1 cellular context compared by ENCODE assay signal in the genomic region with DNA sequence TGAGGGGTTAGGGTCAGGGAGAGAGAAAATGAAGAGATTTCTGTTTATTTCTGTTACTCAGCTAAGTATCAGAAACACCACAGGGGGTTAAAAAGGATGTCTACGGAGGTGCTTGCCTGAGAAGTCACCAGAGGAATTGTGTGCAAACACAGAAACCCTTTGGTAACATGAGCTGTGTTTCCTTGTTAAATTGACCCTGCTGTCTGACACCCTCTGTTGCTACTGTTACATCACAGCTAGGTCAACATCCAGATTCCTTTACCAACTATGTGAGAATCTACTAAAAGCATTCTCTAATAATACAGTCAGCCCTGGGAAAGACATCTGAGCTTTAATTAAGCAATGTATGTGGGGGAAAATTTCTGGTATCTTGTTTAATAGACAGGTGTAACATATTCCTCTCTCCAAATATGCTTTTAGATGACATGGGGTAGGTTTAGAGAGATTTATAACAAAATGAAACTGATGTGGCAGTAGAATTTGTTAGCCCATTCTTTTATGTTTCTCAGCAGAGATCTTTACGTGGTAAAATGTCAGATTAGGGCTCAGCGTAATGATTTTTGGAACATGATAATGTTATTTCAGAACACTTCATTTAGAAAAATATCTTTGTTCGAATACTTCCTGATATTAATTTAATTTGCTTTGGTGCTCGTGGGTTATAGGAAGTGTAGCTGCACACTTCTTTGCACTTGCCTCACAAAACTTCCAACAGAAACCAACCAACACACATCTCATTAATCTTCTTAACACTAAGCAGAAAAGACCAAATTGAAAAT.
TF ChIP-seq lines count a peak whose summit lies in the region.

No MANE protein-coding gene starts in this region.

TF ChIP-seq in HEK293, 187 proteins besides CTCF, POLR2A, EP300 and RAD21 (continued from another document):
- TF ChIP-seq TSHZ1 (tag by site-specific recombination; IDR thresholded peaks at IDR 0.05; ENCODE audit: borderline replicate concordance), result peak; percentile 68; the same call in 1 of the 2 replicates
- TF ChIP-seq ZIC2 (tag by site-specific recombination; IDR thresholded peaks at IDR 0.05), result 0 out of 2 replicates have a peak, but pooled peaks have one; percentile 17
- TF ChIP-seq PRDM6 (tag by site-specific recombination; IDR thresholded peaks at IDR 0.05), result peak; percentile 79
- TF ChIP-seq ZFP69B (tag by site-specific recombination; IDR thresholded peaks at IDR 0.05), result 0 out of 2 replicates have a peak, but pooled peaks have one; percentile 30
- TF ChIP-seq ZSCAN30 (tag by site-specific recombination; IDR thresholded peaks at IDR 0.05), result peak; percentile 63; the same call in 1 of the 2 replicates
- TF ChIP-seq ZBTB17 (tag by site-specific recombination; IDR thresholded peaks at IDR 0.05), result 0 out of 2 replicates have a peak, but pooled peaks have one; percentile 14
- TF ChIP-seq SCRT1 (tag by site-specific recombination; IDR thresholded peaks at IDR 0.05; ENCODE audit: borderline replicate concordance), result 0 out of 2 replicates have a peak, but pooled peaks have one; percentile 15
- TF ChIP-seq ZNF354C (tag by site-specific recombination; IDR thresholded peaks at IDR 0.05; ENCODE audit: borderline replicate concordance, low read depth), result no peak
- 0 out of 2 replicates have a peak, but pooled peaks have one; percentile 39 for TF ChIP-seq PATZ1 (tag by site-specific recombination; IDR thresholded peaks at IDR 0.05)
- TF ChIP-seq ZNF692 (tag by site-specific recombination; IDR thresholded peaks at IDR 0.05), result peak; percentile 30; the same call in 1 of the 2 replicates
- peak; percentile 82 for TF ChIP-seq BCL11A (tag by site-specific recombination; IDR thresholded peaks at IDR 0.05; ENCODE audit: low read depth)
- peak; percentile 69; the same call in 1 of the 2 replicates for TF ChIP-seq OVOL3 (tag by site-specific recombination; IDR thresholded peaks at IDR 0.05)
- peak; percentile 74; the same call in 1 of the 2 replicates for TF ChIP-seq ZEB2 (tag by site-specific recombination; IDR thresholded peaks at IDR 0.05)
- TF ChIP-seq GLI2 (tag by site-specific recombination; IDR thresholded peaks at IDR 0.05; ENCODE audit: borderline replicate concordance, low read depth), result 0 out of 2 replicates have a peak, but pooled peaks have one; percentile 16
- peak; percentile 82; the same call in 1 of the 2 replicates for TF ChIP-seq TRIM28 (IDR thresholded peaks at IDR 0.05; ENCODE audit: borderline replicate concordance, low read length)
- TF ChIP-seq ZBTB20 (tag by site-specific recombination; IDR thresholded peaks at IDR 0.05), result peak; percentile 59; the same call in 1 of the 2 replicates
- peak; percentile 43; the same call in 1 of the 2 replicates for TF ChIP-seq ZNF501 (tag by site-specific recombination; IDR thresholded peaks at IDR 0.05)
- TF ChIP-seq ZNF398 (tag by site-specific recombination; IDR thresholded peaks at IDR 0.05), result peak; percentile 23; the same call in 1 of the 2 replicates
- TF ChIP-seq ZNF624 (tag by site-specific recombination; IDR thresholded peaks at IDR 0.05), result no peak
- peak; percentile 80 for TF ChIP-seq SCRT2 (tag by site-specific recombination; IDR thresholded peaks at IDR 0.05)
- TF ChIP-seq ZNF184 (tag by site-specific recombination; IDR thresholded peaks at IDR 0.05), result no peak
